In genomic region chr10:4511559-4511958, GRCh38 we compare ENCODE assay signal across 18 cellular contexts.
DNase-seq lines count a peak whose midpoint lies in the region; ATAC-seq, FAIRE-seq and TF ChIP-seq lines count a peak whose summit lies in the region.
"Had no signal": no experiment of that assay in that cellular context is flagged by ENCODE, and none has a peak within 500 bp of the region (broad histone marks: within the 10 kb centered on the region; RNA-seq: fewer than 3 reads in every experiment).

No MANE protein-coding gene starts in this region.

- peaks cover 0 to 7% of the 10 kb centered on the region in 2 donors for H3K4me1 Mint-ChIP-seq in natural killer cell

- H3K4me3 ChIP-seq in fibroblast of mammary gland (ENCODE audit: control insufficient read depth, low read depth, low read length): no peak overlapping the region
- no peak overlapping the region for H3K4me3 ChIP-seq in smooth muscle cell
- no peak overlapping the region for H3K4me3 ChIP-seq in kidney (ENCODE audit: low read length in 2 of 2)
- H3K4me3 ChIP-seq: BLaER1 treated with 17β-estradiol and CSF1 and Interleukin-3, amounts not matched to agents 10 nM and 100 nM; PC-9 had no signal

- WGBS in smooth muscle cell (ENCODE audit: low lambda C conversion rate): 64% methylated on average over 4 of the region's 4 CpGs

- no peaks in the 10 kb centered on the region for H3K79me2 ChIP-seq in smooth muscle cell (ENCODE audit: low read depth)

- H3K27me3 ChIP-seq in smooth muscle cell (ENCODE audit: low read depth): no peaks in the 10 kb centered on the region
- H3K27me3 ChIP-seq: BLaER1 treated with 17β-estradiol and CSF1 and Interleukin-3, amounts not matched to agents 10 nM and 100 nM had no signal

- H3K27ac ChIP-seq in smooth muscle cell (ENCODE audit: low read depth) (peak overlapping the region; percentile 1), kidney (ENCODE audit: low read depth in 2 of 2, low read length in 2 of 2) (no peak overlapping the region)
- H3K27ac ChIP-seq: BLaER1 treated with 17β-estradiol and CSF1 and Interleukin-3, amounts not matched to agents 10 nM and 100 nM; HL-60; PC-9 had no signal

- no peaks in the 10 kb centered on the region for H3F3A ChIP-seq in smooth muscle cell (ENCODE audit: low read depth)

- H3K36me3 ChIP-seq in smooth muscle cell (ENCODE audit: low read depth) (no peaks in the 10 kb centered on the region), kidney (ENCODE audit: control insufficient read depth in 1 of 2, insufficient read depth in 2 of 2, low read length in 2 of 2) (no peaks in the 10 kb centered on the region)
- H3K36me3 ChIP-seq: BLaER1 treated with 17β-estradiol and CSF1 and Interleukin-3, amounts not matched to agents 10 nM and 100 nM had no signal

- no peaks in the 10 kb centered on the region for H4K20me1 ChIP-seq in smooth muscle cell (ENCODE audit: low read depth)
- H4K20me1 ChIP-seq: BLaER1 treated with 17β-estradiol and CSF1 and Interleukin-3, amounts not matched to agents 10 nM and 100 nM had no signal

- no peaks in the 10 kb centered on the region for H3K9me3 Mint-ChIP-seq in natural killer cell

- H3K9me3 ChIP-seq in smooth muscle cell (replicated peaks; ENCODE audit: low read depth) (no peaks in the 10 kb centered on the region), kidney (ENCODE audit: control insufficient read depth in 1 of 2, low read length in 2 of 2) (no peaks in the 10 kb centered on the region)
- H3K9me3 ChIP-seq: BLaER1 treated with 17β-estradiol and CSF1 and Interleukin-3, amounts not matched to agents 10 nM and 100 nM had no signal

- H3K36me3 Mint-ChIP-seq in natural killer cell: no peaks in the 10 kb centered on the region

- TF ChIP-seq CTCF in fibroblast of mammary gland (conservative IDR thresholded peaks at IDR 0.05; ENCODE audit: control insufficient read depth, insufficient read depth, low read depth, low read length): no peak
- TF ChIP-seq CTCF in smooth muscle cell (IDR thresholded peaks at IDR 0.05; ENCODE audit: borderline replicate concordance, insufficient read depth, poor library complexity, severe bottlenecking): no peak
- TF ChIP-seq CTCF in kidney (IDR thresholded peaks at IDR 0.05; ENCODE audit: borderline replicate concordance, extremely low read depth, insufficient read depth): no peak
- TF ChIP-seq CTCF in natural killer cell (IDR thresholded peaks at IDR 0.05): no peak

- FAIRE-seq in kidney (lab: Jason Lieb, UNC): no peak

- no peak overlapping the region for H3K9ac ChIP-seq in smooth muscle cell (ENCODE audit: low read depth)
- no peak overlapping the region for H3K9ac ChIP-seq in kidney (ENCODE audit: low read length in 2 of 2)
- H3K9ac ChIP-seq: BLaER1 treated with 17β-estradiol and CSF1 and Interleukin-3, amounts not matched to agents 10 nM and 100 nM had no signal

- H3K27me3 Mint-ChIP-seq in natural killer cell (ENCODE audit: low read depth in 2 of 2): peaks cover 8 to 13% of the 10 kb centered on the region in 2 donors

- intact Hi-C loops in kidney (cut with DNase I): no loop called here
- intact Hi-C loops in natural killer cell (cut with micrococcal nuclease): no loop called here

- H3K4me2 ChIP-seq in smooth muscle cell: no peak overlapping the region
- H3K4me2 ChIP-seq: PC-9 had no signal

- H3K4me3 Mint-ChIP-seq in natural killer cell: no peak overlapping the region

- peak; percentile 42 for ATAC-seq in SK-N-SH treated with all-trans-retinoic acid at 6 μM for 48 hours
- ATAC-seq in HG03108 (IDR thresholded peaks at IDR 0.05; ENCODE audit: unreplicated experiment): no peak
- no peak for ATAC-seq in natural killer cell
- ATAC-seq: Right ventricle myocardium inferior had no signal

- peak overlapping the region; percentile 75 for H2AFZ ChIP-seq in smooth muscle cell (ENCODE audit: low read depth)
- H2AFZ ChIP-seq: PC-9 had no signal

- H3K27ac Mint-ChIP-seq in natural killer cell: no peak overlapping the region

- DNase-seq in HCEC 1CT (peak; percentile 23), fibroblast of mammary gland (ENCODE audit: low read depth) (peak; percentile 77), smooth muscle cell (lab: John Stamatoyannopoulos, UW; ENCODE audit: unreplicated experiment) (no peak), kidney (no peak), natural killer cell (no peak), retina (no peak)
- DNase-seq: EL, H7, KG1, NCI-H1092 treated with DMSO at 0.1 percent for 48 hours, NCI-H187, NCI-H446, PC-9 had no signal

- H3K4me1 ChIP-seq in smooth muscle cell (ENCODE audit: low read depth) (peaks cover 3% of the 10 kb centered on the region), kidney (ENCODE audit: control insufficient read depth in 1 of 2, insufficient read depth in 1 of 2, low read depth in 1 of 2, low read length in 2 of 2) (peaks cover 0 to 3% of the 10 kb centered on the region in 2 donors)

TF ChIP-seq in SK-N-SH treated with all-trans-retinoic acid at 6 μM for 48 hours, 23 proteins besides CTCF, POLR2A, EP300 and RAD21:
- TF ChIP-seq ZNF70 (CRISPR knock-in tag; IDR thresholded peaks at IDR 0.05): no peak
- peak; percentile 19; the same call in 1 of the 2 replicates for TF ChIP-seq TCF4 (CRISPR knock-in tag; IDR thresholded peaks at IDR 0.05; ENCODE audit: borderline replicate concordance)

Comparison
In these comparisons a context has a peak if more than half of its experiments do, and no peak if none do; other contexts are left out.
1. DNase-seq: peak in HCEC 1CT (single experiment) and fibroblast of mammary gland (single experiment); none in smooth muscle cell (single experiment), kidney (single experiment), natural killer cell (single experiment) and retina (single experiment).